ENCODE assay signal across 1 cellular context in genomic region chr17:31487648-31488263, GRCh38.
TF ChIP-seq lines count a peak whose summit lies in the region.

No MANE protein-coding gene starts in this region.

TF ChIP-seq in GM12878, 131 proteins besides CTCF, POLR2A, EP300 and RAD21 (continued from another document):
- TF ChIP-seq BCLAF1 (IDR thresholded peaks at IDR 0.05) (0 out of 2 replicates have a peak, but pooled peaks have one; percentile 54), MXI1 (IDR thresholded peaks at IDR 0.05; ENCODE audit: low read depth, low read length) (peak; percentile 84; the same call in 1 of the 2 replicates), ELK1 (IDR thresholded peaks at IDR 0.05; ENCODE audit: low read depth, low read length) (no peak), ZBTB40 (IDR thresholded peaks at IDR 0.05; ENCODE audit: borderline replicate concordance) (no peak), DPF2 (IDR thresholded peaks at IDR 0.05) (0 out of 2 replicates have a peak, but pooled peaks have one; percentile 52), SP1 (IDR thresholded peaks at IDR 0.05; ENCODE audit: low read depth, low read length) (peak; percentile 57), IRF5 (IDR thresholded peaks at IDR 0.05; ENCODE audit: borderline replicate concordance) (no peak), BACH1 (IDR thresholded peaks at IDR 0.05; ENCODE audit: borderline replicate concordance) (peak; percentile 96), WRNIP1 (IDR thresholded peaks at IDR 0.05; ENCODE audit: borderline replicate concordance, low read depth, low read length) (no peak), IKZF1 (conservative IDR thresholded peaks at IDR 0.05) (peak; percentile 76; the same call in 1 of the 2 replicates), E2F8 (IDR thresholded peaks at IDR 0.05; ENCODE audit: low read depth, partially characterized antibody) (no peak), MYC (IDR thresholded peaks at IDR 0.05; ENCODE audit: insufficient read depth, insufficient read length, insufficient replicate concordance, low read length, severe bottlenecking) (no peak), JUND (IDR thresholded peaks at IDR 0.05; ENCODE audit: low read depth, low read length) (no peak), NR2C1 (IDR thresholded peaks at IDR 0.05) (no peak), CREM (IDR thresholded peaks at IDR 0.05; ENCODE audit: low read depth) (no peak)
